Comparison of ENCODE assay signal across 8 cellular contexts in the genomic region with DNA sequence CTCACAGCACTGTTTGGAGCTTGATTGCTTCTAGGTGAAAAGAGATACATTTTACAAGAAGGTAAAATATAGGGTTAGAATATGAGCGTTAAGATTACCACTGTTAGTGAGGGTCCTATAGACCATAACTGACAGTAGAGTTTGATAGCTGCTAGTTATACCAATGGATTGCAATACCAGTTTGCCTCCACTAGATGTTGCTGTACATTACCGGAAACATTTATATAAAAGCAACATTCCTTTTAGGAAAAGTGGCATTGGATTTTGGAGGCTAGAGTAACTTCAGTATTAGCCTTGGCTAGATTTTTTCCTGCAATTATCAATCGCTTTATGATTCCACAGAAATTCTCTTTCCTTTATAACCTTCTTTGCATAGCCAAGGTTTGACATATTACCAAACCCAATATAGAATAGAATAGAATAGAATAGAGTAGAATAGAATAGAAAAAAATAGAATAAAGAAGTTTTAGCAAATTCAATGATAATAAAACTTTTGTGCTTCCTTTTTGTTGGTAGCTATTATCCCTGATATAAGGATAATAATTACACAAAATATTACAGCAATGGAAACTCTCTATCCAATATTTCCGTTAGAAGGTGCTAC.
DNase-seq lines count a peak whose midpoint lies in the region; ATAC-seq and TF ChIP-seq lines count a peak whose summit lies in the region.

No MANE protein-coding gene starts in this region.

- H3K4me3 Mint-ChIP-seq in activated CD4-positive, alpha-beta T cell treated with anti-CD3 and anti-CD28 coated beads, Interleukin-2, amount 10 ng/mL, durations not matched to agents 7 days and 5 days: no peak overlapping the region

- H3K36me3 ChIP-seq in adipocyte (ENCODE audit: control insufficient read depth, insufficient read depth, low read length, severe bottlenecking): no peaks in the 10 kb centered on the region
- H3K36me3 ChIP-seq in right lobe of liver: no peaks in the 10 kb centered on the region

- no peak overlapping the region for H3K27ac Mint-ChIP-seq in activated CD4-positive, alpha-beta T cell treated with anti-CD3 and anti-CD28 coated beads, Interleukin-2, amount 10 ng/mL, durations not matched to agents 7 days and 5 days

- intact Hi-C loops in right lobe of liver (cut with DNase I): no loop called here

- no peak overlapping the region for H3K4me3 ChIP-seq in AG09309 (ENCODE audit: control insufficient read depth, low read depth, low read length)
- no peak overlapping the region for H3K4me3 ChIP-seq in adipocyte (ENCODE audit: low read length)
- no peak overlapping the region for H3K4me3 ChIP-seq in right lobe of liver

- H3K9me3 ChIP-seq in adipocyte (ENCODE audit: control insufficient read depth, low read length) (peaks cover 32% of the 10 kb centered on the region), right lobe of liver (no peaks in the 10 kb centered on the region)

- TF ChIP-seq CTCF in AG09309 (IDR thresholded peaks at IDR 0.05; ENCODE audit: control insufficient read depth, insufficient read depth, low read depth, low read length, missing control alignments): peak; percentile 75
- peak; percentile 52 to 76 (median 66) for TF ChIP-seq CTCF in right lobe of liver (IDR thresholded peaks at IDR 0.05)

- CTCF ChIA-PET in activated CD4-positive, alpha-beta T cell treated with anti-CD3 and anti-CD28 coated beads, Interleukin-2, amount 10 ng/mL, durations not matched to agents 7 days and 5 days (lab: Charles Lee): no interaction called here

- no peak overlapping the region for H3K9ac ChIP-seq in adipocyte (ENCODE audit: low read length)

- no peak for TF ChIP-seq POLR2A in right lobe of liver (IDR thresholded peaks at IDR 0.05)

- H3K4me1 Mint-ChIP-seq in activated CD4-positive, alpha-beta T cell treated with anti-CD3 and anti-CD28 coated beads, Interleukin-2, amount 10 ng/mL, durations not matched to agents 7 days and 5 days: no peaks in the 10 kb centered on the region

- H3K4me1 ChIP-seq in adipocyte (ENCODE audit: control insufficient read depth, insufficient read depth, low read length) (no peaks in the 10 kb centered on the region), right lobe of liver (no peaks in the 10 kb centered on the region)

- DNase-seq in AG09309 (ENCODE audit: low read depth) (peak; percentile 17), NAMALWA (ENCODE audit: low spot score) (peak; percentile 41), adipocyte (ENCODE audit: low read depth) (peak; percentile 82), right lobe of liver (no peak)
- no peak for DNase-seq in activated CD4-positive, alpha-beta T cell treated with anti-CD3 and anti-CD28 coated beads, Interleukin-2, amount 10 ng/mL, durations not matched to agents 7 days and 5 days
- no peak for DNase-seq in stimulated activated CD4-positive, alpha-beta T cell treated with anti-CD3 and anti-CD28 coated beads, Interleukin-4, amount 100 ng/mL, for 1 hour

- POLR2A ChIA-PET in activated CD4-positive, alpha-beta T cell treated with anti-CD3 and anti-CD28 coated beads, Interleukin-2, amount 10 ng/mL, durations not matched to agents 7 days and 5 days (lab: Charles Lee): no interaction called here

- H3K9me3 Mint-ChIP-seq in activated CD4-positive, alpha-beta T cell treated with anti-CD3 and anti-CD28 coated beads, Interleukin-2, amount 10 ng/mL, durations not matched to agents 7 days and 5 days: peaks cover 8% of the 10 kb centered on the region

- 31% methylated on average over 4 of the region's 4 CpGs for WGBS in right lobe of liver (ENCODE audit: insufficient coverage, low coverage, low lambda C conversion rate, missing lambda C conversion rate)

- H3K27ac ChIP-seq in right lobe of liver: no peak overlapping the region

- H3K27me3 ChIP-seq in adipocyte (replicated peaks; ENCODE audit: control insufficient read depth, insufficient read depth, low read length) (no peaks in the 10 kb centered on the region), right lobe of liver (no peaks in the 10 kb centered on the region)

- peak; percentile 62 for ATAC-seq in GM19023 (IDR thresholded peaks at IDR 0.05; ENCODE audit: unreplicated experiment)
- ATAC-seq in right lobe of liver: peak; percentile 63 to 79 (median 72)
- no peak for ATAC-seq in GM21786 (IDR thresholded peaks at IDR 0.05; ENCODE audit: unreplicated experiment)

- H3K27me3 Mint-ChIP-seq in activated CD4-positive, alpha-beta T cell treated with anti-CD3 and anti-CD28 coated beads, Interleukin-2, amount 10 ng/mL, durations not matched to agents 7 days and 5 days: no peaks in the 10 kb centered on the region

- no peaks in the 10 kb centered on the region for H3K36me3 Mint-ChIP-seq in activated CD4-positive, alpha-beta T cell treated with anti-CD3 and anti-CD28 coated beads, Interleukin-2, amount 10 ng/mL, durations not matched to agents 7 days and 5 days (ENCODE audit: low read depth)

Comparison
In these comparisons a context has a peak if more than half of its experiments do, and no peak if none do; other contexts are left out.
1. DNase-seq: peak in AG09309 (single experiment), NAMALWA (single experiment) and adipocyte (single experiment); none in right lobe of liver (0 of 3), activated CD4-positive, alpha-beta T cell treated with anti-CD3 and anti-CD28 coated beads, Interleukin-2, amount 10 ng/mL, durations not matched to agents 7 days and 5 days (single experiment) and stimulated activated CD4-positive, alpha-beta T cell treated with anti-CD3 and anti-CD28 coated beads, Interleukin-4, amount 100 ng/mL, for 1 hour (single experiment).